ENCODE assay signal across 8 cellular contexts in genomic region chr6:135182120-135182992, GRCh38. TPM values are rescaled to one million over a fixed set of nuclear protein-coding genes. Genes with fewer than 3 reads are reported as not detected.
A peak's percentile ranks its signal among the peaks of the same experiment; 100 is the strongest.
DNase-seq lines count a peak whose midpoint lies in the region; ATAC-seq and TF ChIP-seq lines count a peak whose summit lies in the region.

No MANE protein-coding gene starts in this region.

- H3K9ac ChIP-seq in endocrine pancreas (ENCODE audit: control insufficient read depth, insufficient read depth, low read length), result peak overlapping the region; percentile 2

- H3K9me3 Mint-ChIP-seq in naive thymus-derived CD4-positive, alpha-beta T cell, result no peaks in the 10 kb centered on the region
- H3K9me3 Mint-ChIP-seq in type B pancreatic cell, result no peaks in the 10 kb centered on the region

- H3K4me3 ChIP-seq in endocrine pancreas (ENCODE audit: control insufficient read depth, insufficient read depth, low read length), result peak overlapping the region; percentile 57
- H3K4me3 ChIP-seq in naive thymus-derived CD4-positive, alpha-beta T cell (ENCODE audit: low read length), result peak overlapping the region; percentile 56

- POLR2A ChIA-PET in naive thymus-derived CD4-positive, alpha-beta T cell (lab: Charles Lee), result interaction anchor here (0.6 to 1.8 kb wide), 7 partner anchors 20 to 1108 kb away, joined by 3 to 10 read pairs (median 4); partner anchors contain the start of gene HBS1L

- no peaks in the 10 kb centered on the region for H3K9me3 ChIP-seq in endocrine pancreas (ENCODE audit: control insufficient read depth, low read length)
- H3K9me3 ChIP-seq in naive thymus-derived CD4-positive, alpha-beta T cell (ENCODE audit: control insufficient read depth in 2 of 3, low read length in 3 of 3), result no peaks in the 10 kb centered on the region

- no peak for TF ChIP-seq CTCF in type B pancreatic cell (conservative IDR thresholded peaks at IDR 0.05)

- peaks cover 0 to 11% (median 4%) of the 10 kb centered on the region in 5 donors for H3K36me3 Mint-ChIP-seq in naive thymus-derived CD4-positive, alpha-beta T cell
- no peaks in the 10 kb centered on the region for H3K36me3 Mint-ChIP-seq in type B pancreatic cell

- peaks cover 17 to 40% (median 19%) of the 10 kb centered on the region in 7 donors for H3K4me1 Mint-ChIP-seq in naive thymus-derived CD4-positive, alpha-beta T cell
- H3K4me1 Mint-ChIP-seq in type B pancreatic cell (ENCODE audit: unreplicated experiment), result peaks cover 14% of the 10 kb centered on the region

- no peaks in the 10 kb centered on the region for H3K36me3 ChIP-seq in endocrine pancreas (ENCODE audit: control insufficient read depth, insufficient read depth, low read length)
- no peaks in the 10 kb centered on the region for H3K36me3 ChIP-seq in naive thymus-derived CD4-positive, alpha-beta T cell (ENCODE audit: control insufficient read depth in 2 of 3, insufficient read depth in 3 of 3, low read length in 3 of 3)

- H3K4me3 Mint-ChIP-seq in naive thymus-derived CD4-positive, alpha-beta T cell, result peak overlapping the region; percentile 85 to 98 (median 92)
- H3K4me3 Mint-ChIP-seq in type B pancreatic cell, result peak overlapping the region; percentile 91

- no peaks in the 10 kb centered on the region for H3K4me1 ChIP-seq in endocrine pancreas (ENCODE audit: control insufficient read depth, insufficient read depth, low read length)
- H3K4me1 ChIP-seq in naive thymus-derived CD4-positive, alpha-beta T cell (ENCODE audit: control insufficient read depth in 2 of 2, insufficient read depth in 2 of 2, low read length in 2 of 2), result peaks cover 0 to 4% of the 10 kb centered on the region in 2 donors

- TF ChIP-seq EP300 in Ishikawa (IDR thresholded peaks at IDR 0.05; ENCODE audit: borderline replicate concordance), result no peak

- no peaks in the 10 kb centered on the region for H3K27me3 Mint-ChIP-seq in naive thymus-derived CD4-positive, alpha-beta T cell
- H3K27me3 Mint-ChIP-seq in type B pancreatic cell, result peaks cover 51% of the 10 kb centered on the region

- ATAC-seq in GM21529 (IDR thresholded peaks at IDR 0.05; ENCODE audit: unreplicated experiment), result peak; percentile 10
- peak; percentile 24 for ATAC-seq in naive thymus-derived CD4-positive, alpha-beta T cell

- DNase-seq in EL (peak; percentile 35), type B pancreatic cell (ENCODE audit: extremely low spot score, unreplicated experiment) (no peak), A172 (ENCODE audit: low spot score) (no peak)
- peak; percentile 46 to 53 for DNase-seq in activated CD4-positive, alpha-beta T cell treated with anti-CD3 and anti-CD28 coated beads for 4 hours
- DNase-seq in naive thymus-derived CD4-positive, alpha-beta T cell, result peak; percentile 25 to 63 (median 42)

- TF ChIP-seq RAD21 in Ishikawa (IDR thresholded peaks at IDR 0.05; ENCODE audit: low read depth), result no peak

- H3K27ac Mint-ChIP-seq in naive thymus-derived CD4-positive, alpha-beta T cell, result peak overlapping the region; percentile 57 to 92 (median 76)
- H3K27ac Mint-ChIP-seq in type B pancreatic cell, result peak overlapping the region; percentile 12

- intact Hi-C loops in naive thymus-derived CD4-positive, alpha-beta T cell (cut with micrococcal nuclease), result loop anchor here (2.0 to 5.0 kb wide), 9 partner anchors 28 to 1230 kb away; partner anchors contain the start of genes BCLAF1 (in 2 of the 2) and TBPL1 (in 1 of the 2)

- H3K27ac ChIP-seq in naive thymus-derived CD4-positive, alpha-beta T cell (ENCODE audit: low read depth, low read length), result peak overlapping the region; percentile 74

- CTCF ChIA-PET in naive thymus-derived CD4-positive, alpha-beta T cell (lab: Charles Lee), result interaction anchor here (0.6 to 5.4 kb wide), 8 partner anchors 20 to 178 kb away, joined by 3 to 59 read pairs (median 4); partner anchors contain the start of gene HBS1L

- H3K27me3 ChIP-seq in endocrine pancreas (ENCODE audit: control insufficient read depth, insufficient read depth, low read length), result peaks cover 2% of the 10 kb centered on the region
- H3K27me3 ChIP-seq in naive thymus-derived CD4-positive, alpha-beta T cell (ENCODE audit: control insufficient read depth in 2 of 2, insufficient read depth in 2 of 2, low read length in 2 of 2), result no peaks in the 10 kb centered on the region

TF ChIP-seq in Ishikawa, 13 proteins besides CTCF, POLR2A, EP300 and RAD21:
- TF ChIP-seq TCF12 (IDR thresholded peaks at IDR 0.05; ENCODE audit: low read depth), result no peak
- TF ChIP-seq CEBPB (IDR thresholded peaks at IDR 0.05), result no peak
- no peak for TF ChIP-seq TAF1 (IDR thresholded peaks at IDR 0.05; ENCODE audit: low read depth)
- no peak for TF ChIP-seq CREB1 (IDR thresholded peaks at IDR 0.05; ENCODE audit: low read depth)
- TF ChIP-seq TEAD4 (IDR thresholded peaks at IDR 0.05), result no peak
- TF ChIP-seq FOXM1 (IDR thresholded peaks at IDR 0.05; ENCODE audit: borderline replicate concordance, low read depth), result no peak
- TF ChIP-seq ZBTB7A (IDR thresholded peaks at IDR 0.05; ENCODE audit: low read depth), result peak; percentile 33
- no peak for TF ChIP-seq USF1 (IDR thresholded peaks at IDR 0.05)
- peak; percentile 79 for TF ChIP-seq MAX (IDR thresholded peaks at IDR 0.05)
- TF ChIP-seq YY1 (IDR thresholded peaks at IDR 0.05; ENCODE audit: low read depth), result no peak
- TF ChIP-seq EGR1 (IDR thresholded peaks at IDR 0.05), result peak; percentile 74; the same call in 1 of the 2 replicates
- TF ChIP-seq NFIC (IDR thresholded peaks at IDR 0.05), result no peak
- no peak for TF ChIP-seq REST (IDR thresholded peaks at IDR 0.05; ENCODE audit: low read depth)

RNA-seq across cellular contexts. Expression of gene MYB, which starts 1.2 kb away (rescaled TPM):
- total RNA-seq in naive thymus-derived CD4-positive, alpha-beta T cell, result 10 to 100 TPM; 14.2 to 33.3 (median 17.3) TPM
- 1 to 10 TPM; 2.1 to 2.9 TPM for polyA plus RNA-seq in naive thymus-derived CD4-positive, alpha-beta T cell
- 4.7 and 4.9 TPM in 2 replicates for total RNA-seq in type B pancreatic cell (ENCODE audit: low replicate concordance)
- 1.2 and 4.1 TPM in 2 replicates for total RNA-seq in A172 (2014; rRNA removed; shearing (Covaris generic))

Comparison
In these comparisons a context has a peak if more than half of its experiments do, and no peak if none do; other contexts are left out.
1. DNase-seq: peak in EL (single experiment), activated CD4-positive, alpha-beta T cell treated with anti-CD3 and anti-CD28 coated beads for 4 hours (2 of 2) and naive thymus-derived CD4-positive, alpha-beta T cell (9 of 9); none in type B pancreatic cell (single experiment) and A172 (single experiment).